ENCODE assay signal across 20 cellular contexts in the genomic region with DNA sequence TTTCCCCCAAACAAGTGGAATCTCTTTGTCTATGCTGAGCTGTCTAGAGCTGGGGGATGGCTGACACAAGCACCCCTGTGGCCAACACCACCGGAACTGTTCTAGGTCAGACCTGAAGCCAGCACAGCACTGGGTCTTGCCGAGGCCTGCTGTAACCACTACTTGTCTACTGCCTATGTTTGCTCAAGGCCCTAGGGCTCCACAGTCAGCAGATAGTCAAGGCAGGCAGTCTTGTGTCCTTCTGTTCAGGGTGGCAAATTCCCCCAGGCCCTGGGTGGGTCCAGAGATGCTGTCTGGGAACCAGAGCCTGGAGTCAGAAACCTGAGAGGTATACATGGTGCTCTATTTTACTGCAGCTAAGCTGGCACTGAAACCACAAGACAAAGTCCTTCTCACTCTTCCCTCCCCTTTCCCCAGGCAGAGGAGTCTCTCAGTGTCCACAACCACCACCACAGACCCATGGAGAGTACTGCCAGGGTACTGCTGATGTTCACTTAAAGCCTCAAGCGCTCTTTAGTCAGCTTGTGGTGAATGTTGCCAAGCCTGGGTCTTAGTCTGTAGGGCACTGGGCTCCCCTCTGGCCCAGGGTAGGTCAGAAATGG.
"Had no signal": no experiment of that assay in that cellular context is flagged by ENCODE, and none has a peak within 500 bp of the region (broad histone marks: within the 10 kb centered on the region; RNA-seq: fewer than 3 reads in every experiment).

No MANE protein-coding gene starts in this region.

- H3K27ac ChIP-seq: colonic mucosa, heart left ventricle, parathyroid adenoma, prostate gland, right lobe of liver, suprapubic skin, thyroid gland, upper lobe of left lung, uterus had no signal

- H3K4me1 Mint-ChIP-seq: mesothelial cell of epicardium had no signal

- DNase-seq: colonic mucosa; dermis blood vessel endothelial cell; heart left ventricle; hippocampal formation; right lobe of liver; stimulated activated CD4-positive, alpha-beta T cell treated with anti-CD3 and anti-CD28 coated beads, Interleukin-4, amount 100 ng/mL, for 1 hour; stimulated activated CD8-positive, alpha-beta memory T cell treated with anti-CD3 and anti-CD28 coated beads, Interleukin-4, amount 100 ng/mL, for 48 hours; stimulated activated naive CD8-positive, alpha-beta T cell treated with anti-CD3 and anti-CD28 coated beads, Interleukin-15, Interleukin-2, amounts not matched to agents 100 U/mL and 50 U/mL, for 24 hours; thyroid gland; upper lobe of left lung; uterus had no signal

- H3K9ac ChIP-seq: parathyroid adenoma had no signal

- H3K27ac Mint-ChIP-seq: memory B cell; mesothelial cell of epicardium; natural killer cell treated with Interleukin-12 subunit alpha and Interleukin-12 subunit beta and Interleukin-15 and Interleukin-18, amount 100 ng/mL, for 72 hours; stimulated activated effector memory CD8-positive, alpha-beta T cell treated with anti-CD3 and anti-CD28 coated beads, Interleukin-12 subunit alpha, Interleukin-12 subunit beta, amount 100 ng/mL, for 72 hours had no signal

- H3K27me3 Mint-ChIP-seq: memory B cell; natural killer cell treated with Interleukin-12 subunit alpha and Interleukin-12 subunit beta and Interleukin-15 and Interleukin-18, amount 100 ng/mL, for 72 hours had no signal

- H3K4me3 ChIP-seq: colonic mucosa, heart left ventricle, prostate gland, right lobe of liver, suprapubic skin, thyroid gland, upper lobe of left lung, uterus had no signal

- FAIRE-seq: endothelial cell of umbilical vein had no signal

- H3K36me3 ChIP-seq: colonic mucosa, heart left ventricle, prostate gland, right lobe of liver, suprapubic skin, thyroid gland, upper lobe of left lung, uterus had no signal

- H3K4me3 Mint-ChIP-seq: memory B cell; mesothelial cell of epicardium; natural killer cell treated with Interleukin-12 subunit alpha and Interleukin-12 subunit beta and Interleukin-15 and Interleukin-18, amount 100 ng/mL, for 72 hours; stimulated activated effector memory CD8-positive, alpha-beta T cell treated with anti-CD3 and anti-CD28 coated beads, Interleukin-12 subunit alpha, Interleukin-12 subunit beta, amount 100 ng/mL, for 72 hours had no signal

- H3K36me3 Mint-ChIP-seq: stimulated activated effector memory CD8-positive, alpha-beta T cell treated with anti-CD3 and anti-CD28 coated beads, Interleukin-12 subunit alpha, Interleukin-12 subunit beta, amount 100 ng/mL, for 72 hours had no signal

- H2AFZ ChIP-seq: parathyroid adenoma had no signal

- H3K9me3 ChIP-seq: colonic mucosa, prostate gland, right lobe of liver, thyroid gland, upper lobe of left lung, uterus had no signal

- H3K4me1 ChIP-seq: colonic mucosa, parathyroid adenoma, prostate gland, right lobe of liver, suprapubic skin, thyroid gland, upper lobe of left lung, uterus had no signal

- H3K27me3 ChIP-seq: colonic mucosa, heart left ventricle, right lobe of liver, suprapubic skin, thyroid gland, upper lobe of left lung, uterus had no signal

- ATAC-seq: heart left ventricle; left lobe of liver; stimulated activated effector memory CD8-positive, alpha-beta T cell treated with anti-CD3 and anti-CD28 coated beads, Interleukin-12 subunit alpha, Interleukin-12 subunit beta, amount 100 ng/mL, for 72 hours; stimulated activated naive CD8-positive, alpha-beta T cell treated with anti-CD3 and anti-CD28 coated beads, Interleukin-15, Interleukin-2, amounts not matched to agents 100 U/mL and 50 U/mL, for 24 hours had no signal
